17 cellular contexts compared by ENCODE assay signal in the genomic region with DNA sequence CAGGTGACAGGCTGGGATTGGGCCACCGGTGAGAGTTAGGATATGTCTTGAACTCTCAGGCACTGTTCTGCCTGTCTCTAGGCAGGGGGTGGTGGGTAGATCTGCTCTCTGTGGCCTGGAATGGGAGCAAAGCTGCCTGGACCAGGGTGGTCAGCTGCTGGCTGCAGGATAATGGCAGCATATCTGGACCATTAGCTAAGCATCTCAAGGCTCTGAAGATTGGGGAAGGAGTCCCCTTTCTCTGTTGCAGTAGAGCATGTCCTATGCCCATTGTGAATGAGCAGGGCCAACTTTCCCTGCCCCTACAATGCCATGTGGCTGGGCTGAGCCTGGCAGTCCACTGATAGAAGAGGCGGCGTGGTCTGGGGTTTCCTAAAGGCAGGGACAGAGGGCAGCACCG. TPM values are rescaled to one million over a fixed set of nuclear protein-coding genes. Genes with fewer than 3 reads are reported as not detected.
DNase-seq lines count a peak whose midpoint lies in the region; ATAC-seq, FAIRE-seq and TF ChIP-seq lines count a peak whose summit lies in the region.
"Had no signal": no experiment of that assay in that cellular context is flagged by ENCODE, and none has a peak within 500 bp of the region (broad histone marks: within the 10 kb centered on the region; RNA-seq: fewer than 3 reads in every experiment).

No MANE protein-coding gene starts in this region.

- no peak for FAIRE-seq in H1 (lab: Jason Lieb, UNC)
- FAIRE-seq in RCC 7860 (lab: Jason Lieb, UNC): no peak
- FAIRE-seq: H54, K562 had no signal

- H2BK15ac ChIP-seq in IMR-90 (ENCODE audit: low read depth, low read length): no peak overlapping the region
- H2BK15ac ChIP-seq in H1 (ENCODE audit: low read length): no peak overlapping the region

- no peak overlapping the region for H4K91ac ChIP-seq in IMR-90 (ENCODE audit: insufficient read depth, low read depth, low read length)
- no peak overlapping the region for H4K91ac ChIP-seq in H1 (replicated peaks; ENCODE audit: insufficient read length, low read length)

- H2BK20ac ChIP-seq in IMR-90 (ENCODE audit: low read depth, low read length) (no peak overlapping the region), H1 (ENCODE audit: low read length) (no peak overlapping the region)

- H3K27me3 ChIP-seq in IMR-90 (ENCODE audit: control insufficient read depth, insufficient read depth, low read length) (no peaks in the 10 kb centered on the region), H1 (replicated peaks in 1 of 4; ENCODE audit: control insufficient read depth in 3 of 4, extremely low read depth in 1 of 4, insufficient read depth in 3 of 4, low read length in 3 of 4) (no peaks in the 10 kb centered on the region), thymus (ENCODE audit: control insufficient read depth, insufficient read depth) (no peaks in the 10 kb centered on the region), Karpas-422 (ENCODE audit: low read length) (no peaks in the 10 kb centered on the region)

- H3K4me1 ChIP-seq in IMR-90 (ENCODE audit: control insufficient read depth, insufficient read depth, low read length) (no peaks in the 10 kb centered on the region), H1 (replicated peaks in 1 of 4; ENCODE audit: control insufficient read depth in 3 of 4, insufficient read depth in 4 of 4, low read length in 3 of 4) (peaks cover 0 to 3% (median 0%) of the 10 kb centered on the region in 4 experiments; a peak in 1 of 7 replicates), thymus (ENCODE audit: control insufficient read depth, insufficient read depth, low read length) (peaks cover 11% of the 10 kb centered on the region), Karpas-422 (ENCODE audit: low read length) (no peaks in the 10 kb centered on the region)

- no CpG with 5 or more reads among the region's 4 CpGs for WGBS in IMR-90 (ENCODE audit: extremely low coverage in 2 of 2, insufficient read length in 1 of 2), 2 experiments
- 90% methylated on average over 4 of the region's 4 CpGs; no CpG with 5 or more reads in 1 of the 2 experiments for WGBS in H1 (ENCODE audit: extremely low coverage in 1 of 2, insufficient coverage in 1 of 2, insufficient read length in 1 of 2, insufficient replicate concordance in 2 of 2, low coverage in 1 of 2, low lambda C conversion rate in 2 of 2, missing lambda C conversion rate in 1 of 2), 2 experiments
- 98% methylated on average over 4 of the region's 4 CpGs for WGBS in thymus

- dilution Hi-C loops in IMR-90 (cut with HindIII; ENCODE audit: low sequenced_read_pairs, unreplicated experiment): no loop called here

- H3K36me3 ChIP-seq in IMR-90 (ENCODE audit: control insufficient read depth, insufficient read depth, low read length) (no peaks in the 10 kb centered on the region), H1 (ENCODE audit: control insufficient read depth in 2 of 4, insufficient read depth in 4 of 4, low read length in 3 of 4) (no peaks in the 10 kb centered on the region), thymus (ENCODE audit: control insufficient read depth, insufficient read depth) (no peaks in the 10 kb centered on the region), Karpas-422 (ENCODE audit: insufficient read depth, low read length) (no peaks in the 10 kb centered on the region)

- no peak overlapping the region for H3K27ac Mint-ChIP-seq in activated CD4-positive, alpha-beta T cell treated with anti-CD3 and anti-CD28 coated beads, Interleukin-2, amount 10 ng/mL, durations not matched to agents 24 days and 14 days

- no peak overlapping the region for H3K9ac ChIP-seq in IMR-90 (ENCODE audit: low read depth, low read length)
- H3K9ac ChIP-seq in H1 (replicated peaks in 1 of 4; ENCODE audit: extremely low read depth in 1 of 4, low read depth in 3 of 4, low read length in 3 of 4): no peak overlapping the region
- H3K9ac ChIP-seq in Karpas-422 (ENCODE audit: low read length): no peak overlapping the region

- POLR2A ChIA-PET in IMR-90 (lab: Charles Lee; ENCODE audit: unreplicated experiment): no interaction called here
- POLR2A ChIA-PET in H1 (lab: Charles Lee; ENCODE audit: partially characterized antibody): no interaction called here

- H4K5ac ChIP-seq in IMR-90 (ENCODE audit: low read depth, low read length): no peak overlapping the region
- H4K5ac ChIP-seq in H1 (ENCODE audit: insufficient read length, low read depth, low read length): no peak overlapping the region

- H3K4me3 ChIP-seq in IMR-90 (ENCODE audit: insufficient read depth, low read depth, low read length) (no peak overlapping the region), H1 (ENCODE audit: extremely low read depth in 1 of 4, insufficient read depth in 2 of 4, low read depth in 3 of 4, low read length in 4 of 4) (no peak overlapping the region), thymus (ENCODE audit: low read length) (no peak overlapping the region), Karpas-422 (ENCODE audit: low read length) (no peak overlapping the region)
- H3K4me3 ChIP-seq: K562 had no signal

- peak overlapping the region; percentile 48 for H2AK9ac ChIP-seq in IMR-90 (replicated peaks; ENCODE audit: low read depth, low read length, poor library complexity)

- no peak for TF ChIP-seq EP300 in H1 (IDR thresholded peaks at IDR 0.05; ENCODE audit: borderline replicate concordance in 1 of 2, low read depth in 2 of 2, low read length in 2 of 2)

- no peak overlapping the region for H2AK5ac ChIP-seq in IMR-90 (ENCODE audit: low read depth, low read length)
- H2AK5ac ChIP-seq in H1 (ENCODE audit: low read depth, low read length): no peak overlapping the region

- no peak for TF ChIP-seq POLR2A in IMR-90 (IDR thresholded peaks at IDR 0.05; ENCODE audit: low read depth, low read length)
- no peak for TF ChIP-seq POLR2A in H1 (IDR thresholded peaks at IDR 0.05; ENCODE audit: control extremely low read depth in 1 of 2, low read depth in 2 of 2, low read length in 2 of 2)

- no peaks in the 10 kb centered on the region for H3K36me3 Mint-ChIP-seq in activated CD4-positive, alpha-beta T cell treated with anti-CD3 and anti-CD28 coated beads, Interleukin-2, amount 10 ng/mL, durations not matched to agents 24 days and 14 days (ENCODE audit: low read depth)

- H3K79me1 ChIP-seq in IMR-90 (ENCODE audit: low read depth in 1 of 2, low read length in 2 of 2): no peaks in the 10 kb centered on the region
- H3K79me1 ChIP-seq in H1 (ENCODE audit: low read depth, low read length): no peaks in the 10 kb centered on the region

- H3K4me1 Mint-ChIP-seq in activated CD4-positive, alpha-beta T cell treated with anti-CD3 and anti-CD28 coated beads, Interleukin-2, amount 10 ng/mL, durations not matched to agents 24 days and 14 days: peaks cover 29% of the 10 kb centered on the region

- H2BK120ac ChIP-seq in IMR-90 (ENCODE audit: low read depth, low read length) (no peak overlapping the region), H1 (replicated peaks; ENCODE audit: low read depth, low read length) (no peak overlapping the region)

- H3K4ac ChIP-seq in IMR-90 (ENCODE audit: low read depth, low read length) (no peak overlapping the region), H1 (replicated peaks; ENCODE audit: insufficient read length, low read depth, low read length) (no peak overlapping the region)

- in situ Hi-C loops in IMR-90 (cut with MboI; ENCODE audit: low sequenced_read_pairs): no loop called here

- H3K9me3 Mint-ChIP-seq in activated CD4-positive, alpha-beta T cell treated with anti-CD3 and anti-CD28 coated beads, Interleukin-2, amount 10 ng/mL, durations not matched to agents 24 days and 14 days: no peaks in the 10 kb centered on the region

- no peak overlapping the region for H4K8ac ChIP-seq in IMR-90 (ENCODE audit: low read depth in 2 of 2, low read length in 2 of 2)
- no peak overlapping the region for H4K8ac ChIP-seq in H1 (ENCODE audit: extremely low read depth, insufficient read depth, low read length)

- intact Hi-C loops in activated CD4-positive, alpha-beta T cell treated with anti-CD3 and anti-CD28 coated beads, Interleukin-2, amount 10 ng/mL, durations not matched to agents 24 days and 14 days (cut with micrococcal nuclease): no loop called here
- intact Hi-C loops in IMR-90 (cut with micrococcal nuclease): no loop called here

- H4K20me1 ChIP-seq in IMR-90 (ENCODE audit: insufficient read depth, low read length): no peaks in the 10 kb centered on the region
- no peaks in the 10 kb centered on the region for H4K20me1 ChIP-seq in H1 (replicated peaks in 1 of 2; ENCODE audit: control insufficient read depth in 1 of 2, insufficient read depth in 2 of 2, low read length in 2 of 2)
- H4K20me1 ChIP-seq in Karpas-422 (ENCODE audit: insufficient read depth, low read depth, low read length): no peaks in the 10 kb centered on the region

- CTCF ChIA-PET in IMR-90 (lab: Yijun Ruan, JAX) (interaction anchor here (0.9 kb wide), 1 partner anchor 448 kb away, joined by 4 read pairs; a partner anchor contains a TSS), H1 (lab: Charles Lee; ENCODE audit: partially characterized antibody) (interaction anchor here (0.8 to 5.6 kb wide), 14 partner anchors 13 to 341 kb away, joined by 3 to 64 read pairs (median 4); a partner anchor contains a TSS)

- no peaks in the 10 kb centered on the region for H3K79me2 ChIP-seq in H1 (ENCODE audit: control insufficient read depth in 1 of 2, insufficient read depth in 2 of 2, low read length in 2 of 2)
- H3K79me2 ChIP-seq in Karpas-422 (ENCODE audit: low read length): no peaks in the 10 kb centered on the region

- H3K23ac ChIP-seq in IMR-90 (ENCODE audit: low read depth, low read length) (no peak overlapping the region), H1 (ENCODE audit: insufficient read length) (no peak overlapping the region)

- no peaks in the 10 kb centered on the region for H3K9me2 ChIP-seq in Karpas-422 (replicated peaks; ENCODE audit: insufficient read depth, low read length)

- H3K9me1 ChIP-seq in IMR-90 (ENCODE audit: insufficient read depth, low read length): no peaks in the 10 kb centered on the region

- H3K4me3 Mint-ChIP-seq in activated CD4-positive, alpha-beta T cell treated with anti-CD3 and anti-CD28 coated beads, Interleukin-2, amount 10 ng/mL, durations not matched to agents 24 days and 14 days: no peak overlapping the region

- TF ChIP-seq RAD21 in IMR-90 (IDR thresholded peaks at IDR 0.05; ENCODE audit: low read length) (no peak), H1 (IDR thresholded peaks at IDR 0.05 in 1 of 2, conservative IDR thresholded peaks at IDR 0.05 in 1 of 2; ENCODE audit: low read depth in 2 of 2, low read length in 2 of 2) (no peak)

- no peak overlapping the region for H2AFZ ChIP-seq in IMR-90 (replicated peaks; ENCODE audit: low read length, poor library complexity)
- H2AFZ ChIP-seq in H1 (ENCODE audit: low read length): no peak overlapping the region
- H2AFZ ChIP-seq in Karpas-422 (ENCODE audit: low read length): no peak overlapping the region

- H3K27me3 Mint-ChIP-seq in activated CD4-positive, alpha-beta T cell treated with anti-CD3 and anti-CD28 coated beads, Interleukin-2, amount 10 ng/mL, durations not matched to agents 24 days and 14 days: peaks cover 9% of the 10 kb centered on the region

- H3K18ac ChIP-seq in IMR-90 (ENCODE audit: low read depth, low read length) (no peak overlapping the region), H1 (ENCODE audit: extremely low read depth, low read length) (no peak overlapping the region)

- H3K9me3 ChIP-seq in IMR-90 (ENCODE audit: control insufficient read depth, insufficient read depth, low read length) (no peaks in the 10 kb centered on the region), H1 (ENCODE audit: insufficient read depth in 2 of 2, low read depth in 1 of 2, low read length in 1 of 2) (no peaks in the 10 kb centered on the region), thymus (ENCODE audit: control insufficient read depth) (no peaks in the 10 kb centered on the region), Karpas-422 (ENCODE audit: low read length) (no peaks in the 10 kb centered on the region)

- H2BK5ac ChIP-seq in IMR-90 (ENCODE audit: low read depth, low read length, poor library complexity, severe bottlenecking): no peak overlapping the region
- H2BK5ac ChIP-seq in H1 (ENCODE audit: low read depth, low read length): no peak overlapping the region

- H2BK12ac ChIP-seq in H1 (ENCODE audit: low read depth, low read length): peak overlapping the region; percentile 20; the same call in 1 of the 2 replicates

- H3K14ac ChIP-seq in IMR-90 (replicated peaks; ENCODE audit: low read depth, low read length) (no peak overlapping the region), H1 (ENCODE audit: insufficient read length) (no peak overlapping the region)

- TF ChIP-seq CTCF in IMR-90 (conservative IDR thresholded peaks at IDR 0.05; ENCODE audit: low read depth, low read length): no peak
- TF ChIP-seq CTCF in H1 (IDR thresholded peaks at IDR 0.05; ENCODE audit: control extremely low read depth in 1 of 3, insufficient read depth in 1 of 3, low read depth in 1 of 3, low read length in 3 of 3): no peak

- H3K56ac ChIP-seq in IMR-90 (ENCODE audit: extremely low read depth, insufficient read depth, low read length): no peak overlapping the region
- H3K56ac ChIP-seq in H1 (replicated peaks; ENCODE audit: insufficient read length, low read depth, low read length): no peak overlapping the region

- no peak overlapping the region for H3K4me2 ChIP-seq in IMR-90 (ENCODE audit: low read depth, low read length)
- no peak overlapping the region for H3K4me2 ChIP-seq in H1 (ENCODE audit: insufficient read depth in 1 of 2, low read depth in 2 of 2, low read length in 2 of 2)
- H3K4me2 ChIP-seq in Karpas-422 (ENCODE audit: low read depth, low read length, poor library complexity, severe bottlenecking): no peak overlapping the region

- no peaks in the 10 kb centered on the region for H3K23me2 ChIP-seq in H1 (ENCODE audit: low read depth, low read length)

- no peak for ATAC-seq in IMR-90 (ENCODE audit: low read depth)
- ATAC-seq: K562 had no signal

- H3K27ac ChIP-seq in IMR-90 (ENCODE audit: insufficient read depth, low read length) (no peak overlapping the region), H1 (ENCODE audit: low read depth, low read length) (no peak overlapping the region), thymus (ENCODE audit: low read depth) (peak overlapping the region; percentile 26), Karpas-422 (ENCODE audit: low read length) (no peak overlapping the region)
- H3K27ac ChIP-seq: 22Rv1, C4-2B had no signal

- peak; percentile 47 for DNase-seq in activated CD4-positive, alpha-beta T cell treated with anti-CD3 and anti-CD28 coated beads, Interleukin-2, amount 10 ng/mL, durations not matched to agents 24 days and 14 days
- no peak for DNase-seq in activated CD4-positive, alpha-beta T cell treated with anti-CD3 and anti-CD28 coated beads for 48 hours
- DNase-seq in IMR-90 (no peak), H1 (ENCODE audit: low read depth in 1 of 2, low spot score in 2 of 2) (peak in 1 of 2 experiments; percentile 33), RCC 7860 (ENCODE audit: low spot score) (no peak), Karpas-422 (no peak)
- DNase-seq in stimulated activated CD8-positive, alpha-beta memory T cell treated with anti-CD3 and anti-CD28 coated beads, Interleukin-4, amount 100 ng/mL, for 48 hours: no peak
- DNase-seq: NCI-H1436 treated with DMSO at 0.1 percent for 48 hours; NCI-H2029 treated with DMSO at 0.1 percent for 48 hours; NCI-H226; NCI-H748 treated with DMSO at 0.1 percent for 48 hours; NK-92 treated with Interleukin-12 subunit alpha and Interleukin-12 subunit beta, amount 100 ng/mL, for 24 hours had no signal

- BruUV-seq in IMR-90 (replicated peaks; lab: Mats Ljungman, UMichigan): no TSS peak

RNA-seq across cellular contexts. Expression of a gene that starts 34.6 kb away (rescaled TPM):
- total RNA-seq in activated CD4-positive, alpha-beta T cell treated with anti-CD3 and anti-CD28 coated beads, Interleukin-2, amount 10 ng/mL, durations not matched to agents 24 days and 14 days: not detected in 2 replicates
- total RNA-seq in IMR-90 (2012; rRNA removed): not detected in 2 replicates
- polyA plus RNA-seq in IMR-90 (2012; rRNA removed) (not detected in 2 replicates), H1 (2011; rRNA removed) (0.02 and 0.03 TPM in 2 replicates), thymus (0.09 TPM)
- polyA plus RNA-seq in IMR-90 (2012; cell fraction: cytosol; rRNA removed): not detected in 2 replicates
- polyA plus RNA-seq in IMR-90 (2012; cell fraction: nucleus; rRNA removed; ENCODE audit: low replicate concordance): not detected in 2 replicates
- total RNA-seq in H1 (2021; fragmentation: NEBNext Ultra II Directional; extraction: Animal tissue kit (Norgen Biotek cat#: 25700)): not detected in 2 replicates
- polyA plus RNA-seq in H1 (2011; cell fraction: cytosol; rRNA removed): 0.14 TPM
- 0.14 TPM for polyA plus RNA-seq in H1 (2011; cell fraction: nucleus; rRNA removed)
- polyA plus RNA-seq in H1 (2012, experiment 1 of 2): 0.08 to 0.09 TPM in 2 of 4 replicates, not detected in the others
- polyA plus RNA-seq in H1 (2012, experiment 2 of 2): not detected
- polyA plus RNA-seq in H1 (2013, experiment 1 of 2): 0.04 TPM
- 0.06 TPM for polyA plus RNA-seq in H1 (2013, experiment 2 of 2)
- polyA minus RNA-seq in H1 (2011; rRNA and poly(A)+ RNA removed): 0.06 and 0.15 TPM in 2 replicates
- 0.15 TPM for polyA minus RNA-seq in H1 (2011; cell fraction: cytosol; rRNA and poly(A)+ RNA removed)
- polyA minus RNA-seq in H1 (2011; cell fraction: nucleus; rRNA and poly(A)+ RNA removed): 0.20 TPM
- total RNA-seq in Karpas-422 (2014; rRNA removed; shearing (Covaris generic); ENCODE audit: low replicate concordance): not detected in 2 replicates
- total RNA-seq: K562 had no signal
- polyA plus RNA-seq: K562 had no signal
